Comparison of ENCODE assay signal across 35 cellular contexts in genomic region chr1:194181845-194182244, GRCh38.
"Had no signal": no experiment of that assay in that cellular context is flagged by ENCODE, and none has a peak within 500 bp of the region (broad histone marks: within the 10 kb centered on the region; RNA-seq: fewer than 3 reads in every experiment).

No MANE protein-coding gene starts in this region.

- FAIRE-seq: astrocyte had no signal

- H3K36me3 ChIP-seq: adrenal gland, brain microvascular endothelial cell, breast epithelium had no signal

- H3K27me3 ChIP-seq: adrenal gland, body of pancreas, brain microvascular endothelial cell, breast epithelium had no signal

- H3K27ac Mint-ChIP-seq: activated B cell treated with CpG ODN at 0.5 μM for 24 hours; activated CD4-positive, alpha-beta memory T cell treated with anti-CD3 and anti-CD28 coated beads for 36 hours; activated CD4-positive, alpha-beta T cell treated with anti-CD3 and anti-CD28 coated beads, Interleukin-2, amount 10 ng/mL, durations not matched to agents 24 days and 14 days; activated CD8-positive, alpha-beta T cell treated with anti-CD3 and anti-CD28 coated beads for 36 hours; activated naive CD4-positive, alpha-beta T cell treated with anti-CD3 and anti-CD28 coated beads for 36 hours; activated naive CD4-positive, alpha-beta T cell treated with anti-CD3 and anti-CD28 coated beads, Interleukin-2, amount 50 U/mL, for 72 hours; activated naive CD8-positive, alpha-beta T cell treated with anti-CD3 and anti-CD28 coated beads for 36 hours; activated T-cell treated with anti-CD3 and anti-CD28 coated beads, Interleukin-2, amount 50 U/mL, for 72 hours; activated T-helper 1 cell treated with anti-CD3 and anti-CD28 coated beads, Interleukin-12 subunit alpha, Interleukin-12 subunit beta, Interleukin-2, Interleukin-4 antibody, amounts not matched to agents 30 ng/mL and 10 ng/mL and 1 ng/mL, durations not matched to agents 14 hours and 24 hours and 36 hours; activated T-helper 17 cell treated with anti-CD3 and anti-CD28 coated beads, Interleukin-2, amount 50 U/mL, for 72 hours; T-helper 1 cell treated with Interleukin-12 subunit alpha and Interleukin-12 subunit beta and Interleukin-4 antibody, amounts not matched to agents 30 μg/mL and 1 μg/mL, for 36 hours; T-helper 2 cell treated with Interferon-gamma antibody and Interleukin-4, amounts not matched to agents 5 μg/mL and 100 μg/mL, for 36 hours had no signal

- H3K4me3 ChIP-seq: adrenal gland, body of pancreas, breast epithelium had no signal

- ATAC-seq: activated CD8-positive, alpha-beta T cell treated with anti-CD3 and anti-CD28 coated beads for 36 hours; activated naive CD4-positive, alpha-beta T cell treated with anti-CD3 and anti-CD28 coated beads, Interleukin-2, amount 50 U/mL, for 72 hours; activated T-cell treated with anti-CD3 and anti-CD28 coated beads, Interleukin-2, amount 50 U/mL, for 4 hours; activated T-cell treated with anti-CD3 and anti-CD28 coated beads, Interleukin-2, amount 50 U/mL, for 72 hours; activated T-helper 17 cell treated with anti-CD3 and anti-CD28 coated beads, Interleukin-2, amount 50 U/mL, for 72 hours; body of pancreas had no signal

- H3K4me1 ChIP-seq: adrenal gland, body of pancreas, breast epithelium had no signal

- DNase-seq: activated B cell treated with CpG ODN at 0.5 μM for 24 hours; activated CD4-positive, alpha-beta memory T cell treated with anti-CD3 and anti-CD28 coated beads for 36 hours; activated CD4-positive, alpha-beta T cell treated with anti-CD3 and anti-CD28 coated beads for 4 hours; activated CD4-positive, alpha-beta T cell treated with anti-CD3 and anti-CD28 coated beads, Interleukin-2, amount 10 ng/mL, durations not matched to agents 24 days and 14 days; activated CD4-positive, alpha-beta T cell treated with anti-CD3 and anti-CD28 coated beads, Interleukin-2, amount 50 U/mL, for 1 hour; activated CD4-positive, alpha-beta T cell treated with anti-CD3 and anti-CD28 coated beads, Interleukin-2, amount 50 U/mL, for 4 hours; activated CD4-positive, CD25-positive, alpha-beta regulatory T cell treated with anti-CD3 and anti-CD28 coated beads, Interleukin-2, amount 50 U/mL, for 72 hours; activated CD8-positive, alpha-beta memory T cell treated with anti-CD3 and anti-CD28 coated beads, Interleukin-2, amount 50 U/mL, for 4 hours; activated CD8-positive, alpha-beta T cell treated with anti-CD3 and anti-CD28 coated beads for 36 hours; activated effector memory CD4-positive, alpha-beta T cell treated with anti-CD3 and anti-CD28 coated beads, Interleukin-2, amount 50 U/mL, for 16 hours; activated gamma-delta T cell treated with Interleukin-2 at 50 U/mL for 16 hours; activated naive CD4-positive, alpha-beta T cell; activated naive CD4-positive, alpha-beta T cell treated with anti-CD3 and anti-CD28 coated beads for 36 hours; activated naive CD4-positive, alpha-beta T cell treated with anti-CD3 and anti-CD28 coated beads, Interleukin-2, amount 50 U/mL, for 16 hours; activated naive CD8-positive, alpha-beta T cell treated with anti-CD3 and anti-CD28 coated beads for 36 hours; activated T-cell treated with anti-CD3 and anti-CD28 coated beads for 4 hours; activated T-cell treated with anti-CD3 and anti-CD28 coated beads, Interleukin-2, amount 50 U/mL, for 1 hour; activated T-cell treated with anti-CD3 and anti-CD28 coated beads, Interleukin-2, amount 50 U/mL, for 4 hours; activated T-cell treated with anti-CD3 and anti-CD28 coated beads, Interleukin-2, amount 50 U/mL, for 72 hours; adrenal gland; amniotic stem cell; aorta; body of pancreas; brain microvascular endothelial cell; central memory CD4-positive, alpha-beta T cell; T-helper 2 cell; T-helper 9 cell had no signal

- H3K9me3 Mint-ChIP-seq: activated B cell treated with CpG ODN at 0.5 μM for 24 hours; activated CD4-positive, alpha-beta T cell treated with anti-CD3 and anti-CD28 coated beads, Interleukin-2, amount 10 ng/mL, durations not matched to agents 24 days and 14 days; activated CD8-positive, alpha-beta T cell treated with anti-CD3 and anti-CD28 coated beads for 36 hours; activated naive CD4-positive, alpha-beta T cell treated with anti-CD3 and anti-CD28 coated beads for 36 hours; activated naive CD4-positive, alpha-beta T cell treated with anti-CD3 and anti-CD28 coated beads, Interleukin-2, amount 50 U/mL, for 72 hours; activated T-cell treated with anti-CD3 and anti-CD28 coated beads, Interleukin-2, amount 50 U/mL, for 4 hours; activated T-cell treated with anti-CD3 and anti-CD28 coated beads, Interleukin-2, amount 50 U/mL, for 72 hours; activated T-helper 1 cell treated with anti-CD3 and anti-CD28 coated beads, Interleukin-12 subunit alpha, Interleukin-12 subunit beta, Interleukin-2, Interleukin-4 antibody, amounts not matched to agents 30 ng/mL and 10 ng/mL and 1 ng/mL, durations not matched to agents 14 hours and 24 hours and 36 hours; activated T-helper 17 cell treated with anti-CD3 and anti-CD28 coated beads, Interleukin-2, amount 50 U/mL, for 72 hours; T-helper 1 cell treated with Interleukin-12 subunit alpha and Interleukin-12 subunit beta and Interleukin-4 antibody, amounts not matched to agents 30 μg/mL and 1 μg/mL, for 36 hours; T-helper 2 cell treated with Interferon-gamma antibody and Interleukin-4, amounts not matched to agents 5 μg/mL and 100 μg/mL, for 36 hours had no signal

- H3K4me1 Mint-ChIP-seq: activated B cell treated with CpG ODN at 0.5 μM for 24 hours; activated naive CD8-positive, alpha-beta T cell treated with anti-CD3 and anti-CD28 coated beads for 36 hours; activated T-helper 17 cell treated with anti-CD3 and anti-CD28 coated beads, Interleukin-2, amount 50 U/mL, for 72 hours had no signal

- H3K27me3 Mint-ChIP-seq: activated CD4-positive, alpha-beta memory T cell treated with anti-CD3 and anti-CD28 coated beads for 36 hours; activated CD4-positive, alpha-beta T cell treated with anti-CD3 and anti-CD28 coated beads, Interleukin-2, amount 10 ng/mL, durations not matched to agents 24 days and 14 days; activated CD8-positive, alpha-beta T cell treated with anti-CD3 and anti-CD28 coated beads for 36 hours; activated naive CD8-positive, alpha-beta T cell treated with anti-CD3 and anti-CD28 coated beads for 36 hours; activated T-helper 17 cell treated with anti-CD3 and anti-CD28 coated beads, Interleukin-2, amount 50 U/mL, for 72 hours had no signal

- H3K4me3 Mint-ChIP-seq: activated B cell treated with CpG ODN at 0.5 μM for 24 hours; activated CD4-positive, alpha-beta memory T cell treated with anti-CD3 and anti-CD28 coated beads for 36 hours; activated CD4-positive, alpha-beta T cell treated with anti-CD3 and anti-CD28 coated beads, Interleukin-2, amount 10 ng/mL, durations not matched to agents 24 days and 14 days; activated CD8-positive, alpha-beta T cell treated with anti-CD3 and anti-CD28 coated beads for 36 hours; activated naive CD4-positive, alpha-beta T cell treated with anti-CD3 and anti-CD28 coated beads for 36 hours; activated naive CD8-positive, alpha-beta T cell treated with anti-CD3 and anti-CD28 coated beads for 36 hours; activated T-cell treated with anti-CD3 and anti-CD28 coated beads, Interleukin-2, amount 50 U/mL, for 4 hours; activated T-cell treated with anti-CD3 and anti-CD28 coated beads, Interleukin-2, amount 50 U/mL, for 72 hours; activated T-helper 1 cell treated with anti-CD3 and anti-CD28 coated beads, Interleukin-12 subunit alpha, Interleukin-12 subunit beta, Interleukin-2, Interleukin-4 antibody, amounts not matched to agents 30 ng/mL and 10 ng/mL and 1 ng/mL, durations not matched to agents 14 hours and 24 hours and 36 hours; activated T-helper 17 cell treated with anti-CD3 and anti-CD28 coated beads, Interleukin-2, amount 50 U/mL, for 72 hours; T-helper 1 cell treated with Interleukin-12 subunit alpha and Interleukin-12 subunit beta and Interleukin-4 antibody, amounts not matched to agents 30 μg/mL and 1 μg/mL, for 36 hours; T-helper 2 cell treated with Interferon-gamma antibody and Interleukin-4, amounts not matched to agents 5 μg/mL and 100 μg/mL, for 36 hours had no signal

- H3K36me3 Mint-ChIP-seq: activated naive CD4-positive, alpha-beta T cell treated with anti-CD3 and anti-CD28 coated beads, Interleukin-2, amount 50 U/mL, for 72 hours had no signal

- H3K9me3 ChIP-seq: adrenal gland, body of pancreas had no signal

- H3K27ac ChIP-seq: adrenal gland, body of pancreas, brain microvascular endothelial cell, breast epithelium, VCaP had no signal
